In genomic region chr1:152110365-152110859, GRCh38 we compare ENCODE assay signal across 8 cellular contexts. TPM values are rescaled to one million over a fixed set of nuclear protein-coding genes. Genes with fewer than 3 reads are reported as not detected.
DNase-seq lines count a peak whose midpoint lies in the region; ATAC-seq, FAIRE-seq and TF ChIP-seq lines count a peak whose summit lies in the region.

No MANE protein-coding gene starts in this region.

- WGBS in GM23248 (ENCODE audit: low coverage in 1 of 2, low lambda C conversion rate in 2 of 2, missing lambda C conversion rate in 2 of 2), 2 experiments = 1 to 4% methylated on average over 13 to 29 of the region's 31 CpGs
- WGBS in H1 (ENCODE audit: extremely low coverage in 1 of 2, insufficient coverage in 1 of 2, insufficient read length in 1 of 2, insufficient replicate concordance in 2 of 2, low coverage in 1 of 2, low lambda C conversion rate in 2 of 2, missing lambda C conversion rate in 1 of 2), 2 experiments = 57% methylated on average over 18 of the region's 31 CpGs; no CpG with 5 or more reads in 1 of the 2 experiments

- DNase-seq in A172 (ENCODE audit: low spot score) (peak; percentile 55), GM23248 (peak; percentile 67), SKM-1 (lab: John Stamatoyannopoulos, UW; ENCODE audit: unreplicated experiment) (peak; percentile 23), H1 (ENCODE audit: low read depth in 1 of 2, low spot score in 2 of 2) (peak in 1 of 2 experiments; percentile 69), NCI-H510A (lab: John Stamatoyannopoulos, UW) (no peak), immature natural killer cell (no peak)
- peak in 2 of 9 donors; percentile 24 to 25 for DNase-seq in naive thymus-derived CD4-positive, alpha-beta T cell

- no peak overlapping the region for H4K5ac ChIP-seq in H1 (ENCODE audit: insufficient read length, low read depth, low read length)

- no peak overlapping the region for H2AK5ac ChIP-seq in H1 (ENCODE audit: low read depth, low read length)

- H2BK120ac ChIP-seq in H1 (replicated peaks; ENCODE audit: low read depth, low read length) = no peak overlapping the region

- no peak for TF ChIP-seq EP300 in H1 (IDR thresholded peaks at IDR 0.05; ENCODE audit: borderline replicate concordance in 1 of 2, low read depth in 2 of 2, low read length in 2 of 2)

- H3K9me3 ChIP-seq in GM23248 (ENCODE audit: low read depth) (no peaks in the 10 kb centered on the region), H1 (ENCODE audit: insufficient read depth in 2 of 2, low read depth in 1 of 2, low read length in 1 of 2) (peaks cover 0 to 52% of the 10 kb centered on the region in 2 experiments; a peak in 2 of 4 replicates)
- H3K9me3 ChIP-seq in naive thymus-derived CD4-positive, alpha-beta T cell (ENCODE audit: control insufficient read depth in 2 of 3, low read length in 3 of 3) = no peaks in the 10 kb centered on the region

- H3F3A ChIP-seq in GM23248 (ENCODE audit: insufficient read depth) = peaks cover 15% of the 10 kb centered on the region

- 0 out of 2 replicates have a peak overlapping the region, but pooled peaks have one; percentile 32 for H2BK20ac ChIP-seq in H1 (ENCODE audit: low read length)

- H3K9ac ChIP-seq in GM23248 = no peak overlapping the region
- H3K9ac ChIP-seq in H1 (replicated peaks in 1 of 4; ENCODE audit: extremely low read depth in 1 of 4, low read depth in 3 of 4, low read length in 3 of 4) = no peak overlapping the region

- peaks cover 0 to 10% (median 0%) of the 10 kb centered on the region in 5 donors for H3K36me3 Mint-ChIP-seq in naive thymus-derived CD4-positive, alpha-beta T cell
- H3K36me3 Mint-ChIP-seq in immature natural killer cell = peaks cover 0 to 4% (median 0%) of the 10 kb centered on the region in 3 donors

- H2AFZ ChIP-seq in GM23248 (peak overlapping the region; percentile 83), H1 (ENCODE audit: low read length) (no peak overlapping the region; the same call in 1 of the 2 replicates)

- H2BK12ac ChIP-seq in H1 (ENCODE audit: low read depth, low read length) = no peak overlapping the region; the same call in 1 of the 2 replicates

- CTCF ChIA-PET in H1 (lab: Charles Lee; ENCODE audit: partially characterized antibody) = interaction anchor here (0.7 to 2.4 kb wide), 6 partner anchors 49 to 349 kb away, joined by 3 to 10 read pairs (median 3); no protein-coding TSS in a partner anchor
- CTCF ChIA-PET in naive thymus-derived CD4-positive, alpha-beta T cell (lab: Charles Lee) = interaction anchor here (0.9 kb wide), 1 partner anchor 77 kb away, joined by 3 read pairs; no protein-coding TSS in a partner anchor

- peak overlapping the region; percentile 73 for H3K4me3 ChIP-seq in GM23248
- H3K4me3 ChIP-seq in H1 (ENCODE audit: extremely low read depth in 1 of 4, insufficient read depth in 2 of 4, low read depth in 3 of 4, low read length in 4 of 4) = peak overlapping the region in 2 of 4 experiments; percentile 13 to 40; a peak in 5 of 8 replicates
- peak overlapping the region; percentile 63 for H3K4me3 ChIP-seq in naive thymus-derived CD4-positive, alpha-beta T cell (ENCODE audit: low read length)

- H3K23ac ChIP-seq in H1 (ENCODE audit: insufficient read length) = no peak overlapping the region

- no peak overlapping the region for H4K91ac ChIP-seq in H1 (replicated peaks; ENCODE audit: insufficient read length, low read length)

- H3K4me1 ChIP-seq in GM23248 (ENCODE audit: insufficient read depth) (peaks cover 7% of the 10 kb centered on the region; the same call in 1 of the 2 replicates), H1 (replicated peaks in 1 of 4; ENCODE audit: control insufficient read depth in 3 of 4, insufficient read depth in 4 of 4, low read length in 3 of 4) (peaks cover 0 to 11% (median 4%) of the 10 kb centered on the region in 4 experiments; a peak in 5 of 7 replicates)
- H3K4me1 ChIP-seq in naive thymus-derived CD4-positive, alpha-beta T cell (ENCODE audit: control insufficient read depth in 2 of 2, insufficient read depth in 2 of 2, low read length in 2 of 2) = peaks cover 23 to 28% of the 10 kb centered on the region in 2 donors

- no peak for TF ChIP-seq RAD21 in H1 (IDR thresholded peaks at IDR 0.05 in 1 of 2, conservative IDR thresholded peaks at IDR 0.05 in 1 of 2; ENCODE audit: low read depth in 2 of 2, low read length in 2 of 2)

- H3K18ac ChIP-seq in H1 (ENCODE audit: extremely low read depth, low read length) = peak overlapping the region; percentile 71; the same call in 1 of the 2 replicates

- H3K27me3 Mint-ChIP-seq in naive thymus-derived CD4-positive, alpha-beta T cell = peaks cover under 1 to 28% (median 7%) of the 10 kb centered on the region in 5 donors
- peaks cover 10 to 27% (median 17%) of the 10 kb centered on the region in 3 donors for H3K27me3 Mint-ChIP-seq in immature natural killer cell (ENCODE audit: low read depth in 3 of 3)

- H3K14ac ChIP-seq in H1 (ENCODE audit: insufficient read length) = no peak overlapping the region

- no peak overlapping the region for H3K4ac ChIP-seq in H1 (replicated peaks; ENCODE audit: insufficient read length, low read depth, low read length)

- H3K36me3 ChIP-seq in GM23248 (ENCODE audit: low read depth) = no peaks in the 10 kb centered on the region
- H3K36me3 ChIP-seq in H1 (ENCODE audit: control insufficient read depth in 2 of 4, insufficient read depth in 4 of 4, low read length in 3 of 4) = peaks cover 0 to 2% (median 0%) of the 10 kb centered on the region in 4 experiments; a peak in 1 of 8 replicates
- no peaks in the 10 kb centered on the region for H3K36me3 ChIP-seq in naive thymus-derived CD4-positive, alpha-beta T cell (ENCODE audit: control insufficient read depth in 2 of 3, insufficient read depth in 3 of 3, low read length in 3 of 3)

- no peak overlapping the region; the same call in 1 of the 2 replicates for H2BK5ac ChIP-seq in H1 (ENCODE audit: low read depth, low read length)

- peaks cover 0 to 8% (median 0%) of the 10 kb centered on the region in 11 donors for H3K9me3 Mint-ChIP-seq in naive thymus-derived CD4-positive, alpha-beta T cell
- H3K9me3 Mint-ChIP-seq in immature natural killer cell = peaks cover 0 to 2% (median 0%) of the 10 kb centered on the region in 6 donors

- FAIRE-seq in H1 (lab: Jason Lieb, UNC) = no peak

- H3K27me3 ChIP-seq in GM23248 (replicated peaks; ENCODE audit: insufficient read depth) (peaks cover 62% of the 10 kb centered on the region), H1 (replicated peaks in 1 of 4; ENCODE audit: control insufficient read depth in 3 of 4, extremely low read depth in 1 of 4, insufficient read depth in 3 of 4, low read length in 3 of 4) (peaks cover 54 to 84% (median 80%) of the 10 kb centered on the region in 4 experiments)
- peaks cover 4 to 55% of the 10 kb centered on the region in 2 donors for H3K27me3 ChIP-seq in naive thymus-derived CD4-positive, alpha-beta T cell (ENCODE audit: control insufficient read depth in 2 of 2, insufficient read depth in 2 of 2, low read length in 2 of 2)

- H3K4me2 ChIP-seq in GM23248 (ENCODE audit: unreplicated experiment) = peak overlapping the region; percentile 99
- peak overlapping the region; percentile 51 to 91; a peak in 3 of 4 replicates for H3K4me2 ChIP-seq in H1 (ENCODE audit: insufficient read depth in 1 of 2, low read depth in 2 of 2, low read length in 2 of 2)

- H3K56ac ChIP-seq in H1 (replicated peaks; ENCODE audit: insufficient read length, low read depth, low read length) = no peak overlapping the region

- H3K23me2 ChIP-seq in H1 (ENCODE audit: low read depth, low read length) = peaks cover 25% of the 10 kb centered on the region; the same call in 1 of the 2 replicates

- H3K4me3 Mint-ChIP-seq in naive thymus-derived CD4-positive, alpha-beta T cell = no peak overlapping the region
- no peak overlapping the region for H3K4me3 Mint-ChIP-seq in immature natural killer cell

- no peaks in the 10 kb centered on the region for H3K9me2 ChIP-seq in GM23248 (ENCODE audit: insufficient read depth)

- H4K20me1 ChIP-seq in GM23248 (ENCODE audit: insufficient read depth) (no peaks in the 10 kb centered on the region), H1 (replicated peaks in 1 of 2; ENCODE audit: control insufficient read depth in 1 of 2, insufficient read depth in 2 of 2, low read length in 2 of 2) (peaks cover 0 to 3% of the 10 kb centered on the region in 2 experiments)

- POLR2A ChIA-PET in H1 (lab: Charles Lee; ENCODE audit: partially characterized antibody) = interaction anchor here (0.9 to 1.0 kb wide), 2 partner anchors 73 to 178 kb away, joined by 3 to 4 read pairs; partner anchors contain the start of gene S100A11
- POLR2A ChIA-PET in naive thymus-derived CD4-positive, alpha-beta T cell (lab: Charles Lee) = no interaction called here

- H3K79me1 ChIP-seq in H1 (ENCODE audit: low read depth, low read length) = no peaks in the 10 kb centered on the region

- H3K4me1 Mint-ChIP-seq in naive thymus-derived CD4-positive, alpha-beta T cell = peaks cover 0 to 12% (median 0%) of the 10 kb centered on the region in 7 donors
- peaks cover 0 to 2% of the 10 kb centered on the region in 2 donors for H3K4me1 Mint-ChIP-seq in immature natural killer cell

- no peak for TF ChIP-seq CTCF in H1 (IDR thresholded peaks at IDR 0.05; ENCODE audit: control extremely low read depth in 1 of 3, insufficient read depth in 1 of 3, low read depth in 1 of 3, low read length in 3 of 3)

- no peak overlapping the region for H3K27ac Mint-ChIP-seq in naive thymus-derived CD4-positive, alpha-beta T cell
- no peak overlapping the region for H3K27ac Mint-ChIP-seq in immature natural killer cell

- in situ Hi-C loops in GM23248 (cut with MboI) = no loop called here

- TF ChIP-seq POLR2A in H1 (IDR thresholded peaks at IDR 0.05; ENCODE audit: control extremely low read depth in 1 of 2, low read depth in 2 of 2, low read length in 2 of 2) = no peak

- ATAC-seq in naive thymus-derived CD4-positive, alpha-beta T cell = peak; percentile 62
- ATAC-seq in GM19351 (IDR thresholded peaks at IDR 0.05; ENCODE audit: unreplicated experiment) = no peak

- intact Hi-C loops in naive thymus-derived CD4-positive, alpha-beta T cell (cut with micrococcal nuclease) = loop anchor here in 1 of 2 donors (2.0 to 5.0 kb wide), 2 partner anchors 63 to 76 kb away; no protein-coding TSS in a partner anchor

- no peak overlapping the region for H3K27ac ChIP-seq in GM23248
- H3K27ac ChIP-seq in H1 (ENCODE audit: low read depth, low read length) = no peak overlapping the region
- no peak overlapping the region for H3K27ac ChIP-seq in naive thymus-derived CD4-positive, alpha-beta T cell (ENCODE audit: low read depth, low read length)

- H4K8ac ChIP-seq in H1 (ENCODE audit: extremely low read depth, insufficient read depth, low read length) = no peak overlapping the region; the same call in 1 of the 2 replicates

- peak overlapping the region; percentile 92; the same call in 1 of the 2 replicates for H2BK15ac ChIP-seq in H1 (ENCODE audit: low read length)

- H3K79me2 ChIP-seq in GM23248 (ENCODE audit: insufficient read depth) (no peaks in the 10 kb centered on the region), H1 (ENCODE audit: control insufficient read depth in 1 of 2, insufficient read depth in 2 of 2, low read length in 2 of 2) (no peaks in the 10 kb centered on the region)

RNA-seq across cellular contexts. Expression of gene TCHH, which starts 4.8 kb away (rescaled TPM):
- total RNA-seq in A172 (2014; rRNA removed; shearing (Covaris generic)) = 0.02 TPM in 1 of 2 replicates, not detected in the other
- total RNA-seq in GM23248 (2014; rRNA removed; shearing (Covaris generic)) = 0.22 TPM in 1 of 2 replicates, not detected in the other
- polyA plus RNA-seq in GM23248 (2016; fragmentation: Nextera tagmentation; extraction: Ambion mirVana) = 0.08 and 0.11 TPM in 2 replicates
- 0.06 and 0.07 TPM in 2 replicates for total RNA-seq in H1 (2021; fragmentation: NEBNext Ultra II Directional; extraction: Animal tissue kit (Norgen Biotek cat#: 25700))
- 0.02 and 0.03 TPM in 2 replicates for polyA plus RNA-seq in H1 (2011; rRNA removed)
- not detected for polyA plus RNA-seq in H1 (2011; cell fraction: cytosol; rRNA removed)
- 0.06 TPM for polyA plus RNA-seq in H1 (2011; cell fraction: nucleus; rRNA removed)
- 0.04 to 0.17 TPM (median 0.10 TPM) in 4 replicates for polyA plus RNA-seq in H1 (2012, experiment 1 of 2)
- 0.01 TPM for polyA plus RNA-seq in H1 (2012, experiment 2 of 2)
- 0.10 TPM for polyA plus RNA-seq in H1 (2013, experiment 1 of 2)
- polyA plus RNA-seq in H1 (2013, experiment 2 of 2) = 0.07 TPM
- not detected in 2 replicates for polyA minus RNA-seq in H1 (2011; rRNA and poly(A)+ RNA removed)
- not detected for polyA minus RNA-seq in H1 (2011; cell fraction: cytosol; rRNA and poly(A)+ RNA removed)
- polyA minus RNA-seq in H1 (2011; cell fraction: nucleus; rRNA and poly(A)+ RNA removed) = not detected
- total RNA-seq in naive thymus-derived CD4-positive, alpha-beta T cell = under 1 TPM in 1 of 5 experiments, not detected in 4; 0.02 TPM
- polyA plus RNA-seq in naive thymus-derived CD4-positive, alpha-beta T cell = not detected
- polyA plus RNA-seq in immature natural killer cell = not detected

RNA-seq across cellular contexts. Expression of gene TCHHL1, which starts 21.5 kb away (rescaled TPM):
- total RNA-seq in A172 (2014; rRNA removed; shearing (Covaris generic)) = not detected in 2 replicates
- total RNA-seq in GM23248 (2014; rRNA removed; shearing (Covaris generic)) = not detected in 2 replicates
- polyA plus RNA-seq in GM23248 (2016; fragmentation: Nextera tagmentation; extraction: Ambion mirVana) (not detected in 2 replicates), H1 (2011; rRNA removed) (not detected in 2 replicates), immature natural killer cell (not detected)
- not detected in 2 replicates for total RNA-seq in H1 (2021; fragmentation: NEBNext Ultra II Directional; extraction: Animal tissue kit (Norgen Biotek cat#: 25700))
- not detected for polyA plus RNA-seq in H1 (2011; cell fraction: cytosol; rRNA removed)
- not detected for polyA plus RNA-seq in H1 (2011; cell fraction: nucleus; rRNA removed)
- not detected in 4 replicates for polyA plus RNA-seq in H1 (2012, experiment 1 of 2)
- not detected for polyA plus RNA-seq in H1 (2012, experiment 2 of 2)
- polyA plus RNA-seq in H1 (2013, experiment 1 of 2) = not detected
- polyA plus RNA-seq in H1 (2013, experiment 2 of 2) = not detected
- polyA minus RNA-seq in H1 (2011; rRNA and poly(A)+ RNA removed) = not detected in 2 replicates
- polyA minus RNA-seq in H1 (2011; cell fraction: cytosol; rRNA and poly(A)+ RNA removed) = not detected
- not detected for polyA minus RNA-seq in H1 (2011; cell fraction: nucleus; rRNA and poly(A)+ RNA removed)
- not detected for total RNA-seq in naive thymus-derived CD4-positive, alpha-beta T cell
- not detected for polyA plus RNA-seq in naive thymus-derived CD4-positive, alpha-beta T cell

RNA-seq across cellular contexts. Expression of gene RPTN, which starts 48.6 kb away (rescaled TPM):
- not detected in 2 replicates for total RNA-seq in A172 (2014; rRNA removed; shearing (Covaris generic))
- not detected in 2 replicates for total RNA-seq in GM23248 (2014; rRNA removed; shearing (Covaris generic))
- polyA plus RNA-seq in GM23248 (2016; fragmentation: Nextera tagmentation; extraction: Ambion mirVana) = 0.05 TPM in 1 of 2 replicates, not detected in the other
- not detected in 2 replicates for total RNA-seq in H1 (2021; fragmentation: NEBNext Ultra II Directional; extraction: Animal tissue kit (Norgen Biotek cat#: 25700))
- not detected in 2 replicates for polyA plus RNA-seq in H1 (2011; rRNA removed)
- not detected for polyA plus RNA-seq in H1 (2011; cell fraction: cytosol; rRNA removed)
- polyA plus RNA-seq in H1 (2011; cell fraction: nucleus; rRNA removed) = not detected
- not detected in 4 replicates for polyA plus RNA-seq in H1 (2012, experiment 1 of 2)
- polyA plus RNA-seq in H1 (2012, experiment 2 of 2) = not detected
- polyA plus RNA-seq in H1 (2013, experiment 1 of 2) = not detected
- polyA plus RNA-seq in H1 (2013, experiment 2 of 2) = not detected
- not detected in 2 replicates for polyA minus RNA-seq in H1 (2011; rRNA and poly(A)+ RNA removed)
- not detected for polyA minus RNA-seq in H1 (2011; cell fraction: cytosol; rRNA and poly(A)+ RNA removed)
- polyA minus RNA-seq in H1 (2011; cell fraction: nucleus; rRNA and poly(A)+ RNA removed) = not detected
- total RNA-seq in naive thymus-derived CD4-positive, alpha-beta T cell = not detected
- polyA plus RNA-seq in naive thymus-derived CD4-positive, alpha-beta T cell = not detected
- not detected for polyA plus RNA-seq in immature natural killer cell

Comparison
In these comparisons a context has a peak if more than half of its experiments do, and no peak if none do; other contexts are left out.
1. DNase-seq: peak in A172 (single experiment), GM23248 (single experiment) and SKM-1 (single experiment); none in NCI-H510A (single experiment) and immature natural killer cell (0 of 3).